In the genomic region with DNA sequence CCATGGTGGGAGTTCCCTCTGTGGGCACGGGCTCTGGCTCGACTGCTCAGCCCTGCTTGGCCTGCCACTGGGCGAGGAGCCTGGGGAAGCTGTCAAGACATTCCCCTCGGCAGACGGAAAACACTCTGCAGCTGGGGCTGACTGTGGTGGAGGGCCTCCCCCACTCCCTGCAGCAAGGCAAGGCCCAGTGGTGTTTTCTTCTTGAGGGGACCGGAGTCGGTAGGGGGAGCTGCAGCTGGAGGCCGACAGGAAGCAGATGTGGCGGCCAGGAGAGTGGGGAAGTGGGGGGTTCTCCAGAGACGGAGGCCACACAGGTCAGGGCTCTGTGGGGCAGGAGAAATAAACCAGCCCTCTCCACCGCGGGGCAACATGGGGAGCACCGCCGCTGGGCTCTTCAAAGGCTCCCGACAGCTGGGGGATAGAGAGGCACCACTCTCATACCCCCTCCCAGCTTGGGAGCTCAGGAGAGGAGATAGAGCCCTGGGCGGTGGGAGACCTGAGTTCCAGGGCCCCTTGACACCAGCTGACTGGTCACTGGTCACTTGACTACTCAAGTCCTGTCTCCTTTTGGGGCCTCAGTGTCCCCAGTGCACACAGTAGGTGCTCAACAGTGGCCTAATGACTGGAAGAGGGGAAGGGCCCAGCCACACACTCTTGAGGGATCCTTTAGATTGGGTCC, we compare ENCODE assay signal across 8 cellular contexts. TPM values are rescaled to one million over a fixed set of nuclear protein-coding genes. Genes with fewer than 3 reads are reported as not detected.
A peak's percentile ranks its signal among the peaks of the same experiment; 100 is the strongest.
DNase-seq lines count a peak whose midpoint lies in the region; ATAC-seq, FAIRE-seq and TF ChIP-seq lines count a peak whose summit lies in the region.

No MANE protein-coding gene starts in this region.

- H3K27ac ChIP-seq in tibial artery, result no peak overlapping the region

- peak; percentile 24 for DNase-seq in activated T-cell treated with anti-CD3 and anti-CD28 coated beads, Interleukin-2, amount 50 U/mL, for 24 hours
- DNase-seq in activated T-cell treated with anti-CD3 and anti-CD28 coated beads for 4 hours (no peak), left kidney (ENCODE audit: low read depth, low spot score) (peak; percentile 40), tibial artery (peak; percentile 19 to 62), urothelium cell line (ENCODE audit: low spot score) (no peak), glomerular visceral epithelial cell (ENCODE audit: extremely low spot score) (no peak), RKO (ENCODE audit: low spot score) (no peak)
- DNase-seq in activated naive CD8-positive, alpha-beta T cell treated with anti-CD3 and anti-CD28 coated beads, Interleukin-2, amount 10 ng/mL, durations not matched to agents 7 days and 5 days, result peak; percentile 39

- H3K4me1 Mint-ChIP-seq in activated T-cell treated with anti-CD3 and anti-CD28 coated beads, Interleukin-2, amount 50 U/mL, for 24 hours (ENCODE audit: low read depth), result no peaks in the 10 kb centered on the region
- no peaks in the 10 kb centered on the region for H3K4me1 Mint-ChIP-seq in activated naive CD8-positive, alpha-beta T cell treated with anti-CD3 and anti-CD28 coated beads, Interleukin-2, amount 10 ng/mL, durations not matched to agents 7 days and 5 days

- POLR2A ChIA-PET in activated naive CD8-positive, alpha-beta T cell treated with anti-CD3 and anti-CD28 coated beads, Interleukin-2, amount 10 ng/mL, durations not matched to agents 7 days and 5 days (lab: Charles Lee), result no interaction called here

- H3K4me3 ChIP-seq in tibial artery, result no peak overlapping the region

- peak; percentile 37 for ATAC-seq in activated naive CD8-positive, alpha-beta T cell treated with anti-CD3 and anti-CD28 coated beads, Interleukin-2, amount 10 ng/mL, durations not matched to agents 7 days and 5 days (ENCODE audit: low read depth)

- no peaks in the 10 kb centered on the region for H3K36me3 Mint-ChIP-seq in activated T-cell treated with anti-CD3 and anti-CD28 coated beads, Interleukin-2, amount 50 U/mL, for 24 hours (ENCODE audit: low read depth)
- H3K36me3 Mint-ChIP-seq in activated naive CD8-positive, alpha-beta T cell treated with anti-CD3 and anti-CD28 coated beads, Interleukin-2, amount 10 ng/mL, durations not matched to agents 7 days and 5 days, result no peaks in the 10 kb centered on the region

- no peaks in the 10 kb centered on the region for H3K27me3 Mint-ChIP-seq in activated T-cell treated with anti-CD3 and anti-CD28 coated beads, Interleukin-2, amount 50 U/mL, for 24 hours
- no peaks in the 10 kb centered on the region for H3K27me3 Mint-ChIP-seq in activated naive CD8-positive, alpha-beta T cell treated with anti-CD3 and anti-CD28 coated beads, Interleukin-2, amount 10 ng/mL, durations not matched to agents 7 days and 5 days

- TF ChIP-seq CTCF in tibial artery (IDR thresholded peaks at IDR 0.05), result no peak

- H3K36me3 ChIP-seq in tibial artery, result peaks cover 4 to 82% (median 47%) of the 10 kb centered on the region in 3 donors

- H3K4me1 ChIP-seq in tibial artery, result no peaks in the 10 kb centered on the region

- no peaks in the 10 kb centered on the region for H3K27me3 ChIP-seq in tibial artery

- no peaks in the 10 kb centered on the region for H3K9me3 ChIP-seq in tibial artery

- H3K4me3 Mint-ChIP-seq in activated T-cell treated with anti-CD3 and anti-CD28 coated beads, Interleukin-2, amount 50 U/mL, for 24 hours, result no peak overlapping the region
- no peak overlapping the region for H3K4me3 Mint-ChIP-seq in activated naive CD8-positive, alpha-beta T cell treated with anti-CD3 and anti-CD28 coated beads, Interleukin-2, amount 10 ng/mL, durations not matched to agents 7 days and 5 days

- H3K9me3 Mint-ChIP-seq in activated T-cell treated with anti-CD3 and anti-CD28 coated beads, Interleukin-2, amount 50 U/mL, for 24 hours, result no peaks in the 10 kb centered on the region
- H3K9me3 Mint-ChIP-seq in activated naive CD8-positive, alpha-beta T cell treated with anti-CD3 and anti-CD28 coated beads, Interleukin-2, amount 10 ng/mL, durations not matched to agents 7 days and 5 days, result no peaks in the 10 kb centered on the region

- FAIRE-seq in urothelium cell line (lab: Jason Lieb, UNC), result no peak

- no peak overlapping the region for H3K27ac Mint-ChIP-seq in activated T-cell treated with anti-CD3 and anti-CD28 coated beads, Interleukin-2, amount 50 U/mL, for 24 hours
- no peak overlapping the region for H3K27ac Mint-ChIP-seq in activated naive CD8-positive, alpha-beta T cell treated with anti-CD3 and anti-CD28 coated beads, Interleukin-2, amount 10 ng/mL, durations not matched to agents 7 days and 5 days

- intact Hi-C loops in tibial artery (cut with DNase I; ENCODE audit: low total_unique reads), result no loop called here

RNA-seq across cellular contexts. Expression of a gene that starts 43.4 kb away (rescaled TPM):
- 10 to 100 TPM; 56.9 to 57.0 TPM for total RNA-seq in activated naive CD8-positive, alpha-beta T cell treated with anti-CD3 and anti-CD28 coated beads, Interleukin-2, amount 10 ng/mL, durations not matched to agents 7 days and 5 days

RNA-seq across cellular contexts. Expression of a gene that starts 54.7 kb away (rescaled TPM):
- total RNA-seq in activated naive CD8-positive, alpha-beta T cell treated with anti-CD3 and anti-CD28 coated beads, Interleukin-2, amount 10 ng/mL, durations not matched to agents 7 days and 5 days, result 1 to 10 TPM; 2.4 to 3.2 TPM

Comparison
In these comparisons a context has a peak if more than half of its experiments do, and no peak if none do; other contexts are left out.
1. DNase-seq: peak in activated T-cell treated with anti-CD3 and anti-CD28 coated beads, Interleukin-2, amount 50 U/mL, for 24 hours (single experiment), activated naive CD8-positive, alpha-beta T cell treated with anti-CD3 and anti-CD28 coated beads, Interleukin-2, amount 10 ng/mL, durations not matched to agents 7 days and 5 days (single experiment), left kidney (single experiment) and tibial artery (2 of 2); none in activated T-cell treated with anti-CD3 and anti-CD28 coated beads for 4 hours (single experiment), urothelium cell line (single experiment), glomerular visceral epithelial cell (single experiment) and RKO (single experiment).